10 cellular contexts compared by ENCODE assay signal in genomic region chr2:240960309-240960962, GRCh38. TPM values are rescaled to one million over a fixed set of nuclear protein-coding genes. Genes with fewer than 3 reads are reported as not detected.
DNase-seq lines count a peak whose midpoint lies in the region; ATAC-seq and TF ChIP-seq lines count a peak whose summit lies in the region.
"Had no signal": no experiment of that assay in that cellular context is flagged by ENCODE, and none has a peak within 500 bp of the region (broad histone marks: within the 10 kb centered on the region; RNA-seq: fewer than 3 reads in every experiment).

No MANE protein-coding gene starts in this region.

- H3K4me1 Mint-ChIP-seq in activated CD8-positive, alpha-beta T cell treated with anti-CD3 and anti-CD28 coated beads, Interleukin-2, amount 10 ng/mL, durations not matched to agents 7 days and 5 days (ENCODE audit: low read depth) = no peaks in the 10 kb centered on the region
- H3K4me1 Mint-ChIP-seq in activated CD8-positive, alpha-beta T cell treated with anti-CD3 and anti-CD28 coated beads for 36 hours (ENCODE audit: low read depth) = no peaks in the 10 kb centered on the region
- H3K4me1 Mint-ChIP-seq: CD8-positive, alpha-beta memory T cell had no signal

- no peaks in the 10 kb centered on the region for H3K9me3 ChIP-seq in duodenal mucosa (ENCODE audit: control insufficient read depth in 1 of 2, low read length in 2 of 2)
- H3K9me3 ChIP-seq in uterus = no peaks in the 10 kb centered on the region

- no peak for TF ChIP-seq POLR2A in uterus (IDR thresholded peaks at IDR 0.05)

- H3K9ac ChIP-seq in duodenal mucosa (ENCODE audit: low read depth in 1 of 2, low read length in 2 of 2) = no peak overlapping the region

- no peak for TF ChIP-seq CTCF in activated CD8-positive, alpha-beta T cell treated with anti-CD3 and anti-CD28 coated beads for 36 hours (IDR thresholded peaks at IDR 0.05)
- peak in 1 of 4 experiments; percentile 40 for TF ChIP-seq CTCF in uterus (IDR thresholded peaks at IDR 0.05)

- no peaks in the 10 kb centered on the region for H3K36me3 ChIP-seq in duodenal mucosa (ENCODE audit: control insufficient read depth in 1 of 2, insufficient read depth in 2 of 2, low read length in 2 of 2)
- no peaks in the 10 kb centered on the region for H3K36me3 ChIP-seq in uterus

- H3K4me3 ChIP-seq in duodenal mucosa (ENCODE audit: low read depth in 1 of 2, low read length in 2 of 2) = no peak overlapping the region
- no peak overlapping the region for H3K4me3 ChIP-seq in uterus

- H3K36me3 Mint-ChIP-seq in activated CD8-positive, alpha-beta T cell treated with anti-CD3 and anti-CD28 coated beads, Interleukin-2, amount 10 ng/mL, durations not matched to agents 7 days and 5 days (ENCODE audit: low read depth) = no peaks in the 10 kb centered on the region
- H3K36me3 Mint-ChIP-seq in activated CD8-positive, alpha-beta T cell treated with anti-CD3 and anti-CD28 coated beads for 36 hours (ENCODE audit: low read depth) = no peaks in the 10 kb centered on the region
- H3K36me3 Mint-ChIP-seq: CD8-positive, alpha-beta memory T cell had no signal

- H3K27ac ChIP-seq in duodenal mucosa (ENCODE audit: low read depth, low read length) (peak overlapping the region; percentile 20), uterus (peak overlapping the region; percentile 69 to 86)

- no peak for ATAC-seq in activated CD8-positive, alpha-beta T cell treated with anti-CD3 and anti-CD28 coated beads, Interleukin-2, amount 10 ng/mL, durations not matched to agents 7 days and 5 days
- ATAC-seq in activated CD8-positive, alpha-beta T cell treated with anti-CD3 and anti-CD28 coated beads for 36 hours = no peak
- no peak for ATAC-seq in GM19035 (IDR thresholded peaks at IDR 0.05; ENCODE audit: unreplicated experiment)

- intact Hi-C loops in activated CD8-positive, alpha-beta T cell treated with anti-CD3 and anti-CD28 coated beads for 36 hours (cut with micrococcal nuclease) = no loop called here
- intact Hi-C loops in uterus (cut with DNase I; ENCODE audit: low total_unique reads) = no loop called here

- H3K27me3 ChIP-seq in duodenal mucosa (ENCODE audit: control insufficient read depth in 1 of 2, insufficient read depth in 2 of 2, low read length in 2 of 2) (peaks cover 0 to 3% of the 10 kb centered on the region in 2 donors), uterus (no peaks in the 10 kb centered on the region)

- no peak overlapping the region for H3K27ac Mint-ChIP-seq in activated CD8-positive, alpha-beta T cell treated with anti-CD3 and anti-CD28 coated beads, Interleukin-2, amount 10 ng/mL, durations not matched to agents 7 days and 5 days
- no peak overlapping the region for H3K27ac Mint-ChIP-seq in activated CD8-positive, alpha-beta T cell treated with anti-CD3 and anti-CD28 coated beads for 36 hours
- H3K27ac Mint-ChIP-seq: CD8-positive, alpha-beta memory T cell had no signal

- peak; percentile 4 for DNase-seq in activated CD8-positive, alpha-beta T cell treated with anti-CD3 and anti-CD28 coated beads, Interleukin-2, amount 10 ng/mL, durations not matched to agents 7 days and 5 days
- DNase-seq in activated CD8-positive, alpha-beta T cell treated with anti-CD3 and anti-CD28 coated beads for 36 hours = no peak
- DNase-seq in medulla oblongata (ENCODE audit: extremely low spot score) = peak; percentile 25
- DNase-seq in uterus = peak; percentile 78 to 79
- DNase-seq in NCI-H774 (lab: John Stamatoyannopoulos, UW) = no peak
- DNase-seq in NCI-H187 (lab: John Stamatoyannopoulos, UW) = no peak
- DNase-seq: stimulated activated CD4-positive, alpha-beta T cell treated with anti-CD3 and anti-CD28 coated beads, Interleukin-2, amount 100 ng/mL, for 48 hours had no signal

- POLR2A ChIA-PET in activated CD8-positive, alpha-beta T cell treated with anti-CD3 and anti-CD28 coated beads, Interleukin-2, amount 10 ng/mL, durations not matched to agents 7 days and 5 days (lab: Charles Lee) = no interaction called here
- POLR2A ChIA-PET in activated CD8-positive, alpha-beta T cell treated with anti-CD3 and anti-CD28 coated beads for 36 hours (lab: Charles Lee) = no interaction called here

- H3K9me3 Mint-ChIP-seq in activated CD8-positive, alpha-beta T cell treated with anti-CD3 and anti-CD28 coated beads, Interleukin-2, amount 10 ng/mL, durations not matched to agents 7 days and 5 days (ENCODE audit: insufficient read depth) = no peaks in the 10 kb centered on the region
- no peaks in the 10 kb centered on the region for H3K9me3 Mint-ChIP-seq in activated CD8-positive, alpha-beta T cell treated with anti-CD3 and anti-CD28 coated beads for 36 hours
- H3K9me3 Mint-ChIP-seq: CD8-positive, alpha-beta memory T cell had no signal

- CTCF ChIA-PET in activated CD8-positive, alpha-beta T cell treated with anti-CD3 and anti-CD28 coated beads, Interleukin-2, amount 10 ng/mL, durations not matched to agents 7 days and 5 days (lab: Charles Lee) = no interaction called here
- CTCF ChIA-PET in activated CD8-positive, alpha-beta T cell treated with anti-CD3 and anti-CD28 coated beads for 36 hours (lab: Charles Lee) = no interaction called here

- H3K27me3 Mint-ChIP-seq in activated CD8-positive, alpha-beta T cell treated with anti-CD3 and anti-CD28 coated beads, Interleukin-2, amount 10 ng/mL, durations not matched to agents 7 days and 5 days (ENCODE audit: low read depth) = no peaks in the 10 kb centered on the region
- H3K27me3 Mint-ChIP-seq in activated CD8-positive, alpha-beta T cell treated with anti-CD3 and anti-CD28 coated beads for 36 hours = no peaks in the 10 kb centered on the region

- H3K4me3 Mint-ChIP-seq in activated CD8-positive, alpha-beta T cell treated with anti-CD3 and anti-CD28 coated beads, Interleukin-2, amount 10 ng/mL, durations not matched to agents 7 days and 5 days = no peak overlapping the region
- H3K4me3 Mint-ChIP-seq in activated CD8-positive, alpha-beta T cell treated with anti-CD3 and anti-CD28 coated beads for 36 hours = no peak overlapping the region
- H3K4me3 Mint-ChIP-seq: CD8-positive, alpha-beta memory T cell had no signal

- peaks cover 16 to 18% of the 10 kb centered on the region in 2 donors for H3K4me1 ChIP-seq in duodenal mucosa (ENCODE audit: control insufficient read depth in 1 of 2, insufficient read depth in 2 of 2, low read length in 2 of 2)
- H3K4me1 ChIP-seq in uterus = peaks cover 6 to 35% of the 10 kb centered on the region in 2 donors

RNA-seq across cellular contexts. Expression of gene SNED1, which starts 38.0 kb away (rescaled TPM):
- total RNA-seq in activated CD8-positive, alpha-beta T cell treated with anti-CD3 and anti-CD28 coated beads, Interleukin-2, amount 10 ng/mL, durations not matched to agents 7 days and 5 days = 1 to 10 TPM; 3.4 to 3.5 TPM
- 1 to 10 TPM; 1.4 to 1.8 TPM for total RNA-seq in activated CD8-positive, alpha-beta T cell treated with anti-CD3 and anti-CD28 coated beads for 36 hours
- 10 to 100 TPM; 18.5 to 87.1 (median 21.9) TPM for total RNA-seq in uterus

RNA-seq across cellular contexts. Expression of gene CROCC2, which starts 54.3 kb away (rescaled TPM):
- not detected for total RNA-seq in activated CD8-positive, alpha-beta T cell treated with anti-CD3 and anti-CD28 coated beads, Interleukin-2, amount 10 ng/mL, durations not matched to agents 7 days and 5 days
- not detected for total RNA-seq in activated CD8-positive, alpha-beta T cell treated with anti-CD3 and anti-CD28 coated beads for 36 hours
- total RNA-seq in uterus = 1 to 10 TPM in 2 of 4 donors, under 1 TPM in 1, not detected in 1; 0.79 to 2.6 (median 1.8) TPM
- total RNA-seq: CD8-positive, alpha-beta memory T cell had no signal

Comparison
In these comparisons a context has a peak if more than half of its experiments do, and no peak if none do; other contexts are left out.
1. DNase-seq: peak in activated CD8-positive, alpha-beta T cell treated with anti-CD3 and anti-CD28 coated beads, Interleukin-2, amount 10 ng/mL, durations not matched to agents 7 days and 5 days (single experiment), medulla oblongata (single experiment) and uterus (2 of 2); none in activated CD8-positive, alpha-beta T cell treated with anti-CD3 and anti-CD28 coated beads for 36 hours (single experiment), NCI-H774 (single experiment) and NCI-H187 (0 of 2).
2. RNA of gene SNED1, which starts 38.0 kb away (total RNA-seq): 18.5 to 87.1 TPM in uterus; 3.4 to 3.5 TPM in activated CD8-positive, alpha-beta T cell treated with anti-CD3 and anti-CD28 coated beads, Interleukin-2, amount 10 ng/mL, durations not matched to agents 7 days and 5 days and 1.4 to 1.8 TPM in activated CD8-positive, alpha-beta T cell treated with anti-CD3 and anti-CD28 coated beads for 36 hours; every median in the first group is over 4 times any median in the second.